ENCODE assay signal across 34 cellular contexts in genomic region chr2:76997296-76997695, GRCh38.
"Had no signal": no experiment of that assay in that cellular context is flagged by ENCODE, and none has a peak within 500 bp of the region (broad histone marks: within the 10 kb centered on the region; RNA-seq: fewer than 3 reads in every experiment).

No MANE protein-coding gene starts in this region.

- H3K27ac ChIP-seq: adrenal gland, ascending aorta, breast epithelium, coronary artery, dorsolateral prefrontal cortex, gastrocnemius medialis, heart left ventricle, WERI-Rb-1 had no signal

- H3K4me3 ChIP-seq: adrenal gland, ascending aorta, breast epithelium, coronary artery, dorsolateral prefrontal cortex, gastrocnemius medialis, heart left ventricle had no signal

- H3K9me3 Mint-ChIP-seq: dendritic cell treated with granulocyte-macrophage colony-stimulating factor and Interleukin-4, amounts not matched to agents 40 ng/mL and 50 ng/mL, for 4 days had no signal

- H3K27me3 ChIP-seq: adrenal gland, ascending aorta, breast epithelium, dorsolateral prefrontal cortex, gastrocnemius medialis, heart left ventricle had no signal

- ATAC-seq: activated CD4-positive, CD25-positive, alpha-beta regulatory T cell treated with anti-CD3 and anti-CD28 coated beads, Interleukin-2, amount 50 U/mL, for 24 hours; activated CD8-positive, alpha-beta memory T cell treated with anti-CD3 and anti-CD28 coated beads, Interleukin-2, amount 10 ng/mL, durations not matched to agents 7 days and 5 days; activated CD8-positive, alpha-beta T cell treated with anti-CD3 and anti-CD28 coated beads, Interleukin-2, amount 10 ng/mL, durations not matched to agents 7 days and 5 days; activated naive CD8-positive, alpha-beta T cell treated with anti-CD3 and anti-CD28 coated beads, Interleukin-2, amount 50 U/mL, for 24 hours; esophagus mucosa; gastrocnemius medialis; heart left ventricle had no signal

- H3K9me3 ChIP-seq: adrenal gland, ascending aorta, breast epithelium, gastrocnemius medialis, heart left ventricle had no signal

- H3K4me1 Mint-ChIP-seq: activated B cell treated with CpG ODN at 0.5 μM for 24 hours; activated CD4-positive, alpha-beta T cell treated with anti-CD3 and anti-CD28 coated beads, Interleukin-2, amount 10 ng/mL, durations not matched to agents 24 days and 14 days; activated CD8-positive, alpha-beta memory T cell treated with anti-CD3 and anti-CD28 coated beads, Interleukin-2, amount 10 ng/mL, durations not matched to agents 7 days and 5 days; activated naive CD4-positive, alpha-beta T cell treated with anti-CD3 and anti-CD28 coated beads, Interleukin-2, amount 50 U/mL, for 24 hours; activated naive CD8-positive, alpha-beta T cell treated with anti-CD3 and anti-CD28 coated beads for 36 hours; activated naive CD8-positive, alpha-beta T cell treated with anti-CD3 and anti-CD28 coated beads, Interleukin-2, amount 50 U/mL, for 24 hours; central memory CD8-positive, alpha-beta T cell had no signal

- H3K27me3 Mint-ChIP-seq: activated B cell treated with CpG ODN at 0.5 μM for 24 hours; activated CD4-positive, alpha-beta memory T cell treated with anti-CD3 and anti-CD28 coated beads for 36 hours; activated CD4-positive, alpha-beta T cell treated with anti-CD3 and anti-CD28 coated beads, Interleukin-2, amount 10 ng/mL, durations not matched to agents 24 days and 14 days; activated CD8-positive, alpha-beta memory T cell treated with anti-CD3 and anti-CD28 coated beads, Interleukin-2, amount 10 ng/mL, durations not matched to agents 7 days and 5 days; activated naive CD4-positive, alpha-beta T cell treated with anti-CD3 and anti-CD28 coated beads, Interleukin-2, amount 50 U/mL, for 24 hours; activated naive CD8-positive, alpha-beta T cell treated with anti-CD3 and anti-CD28 coated beads for 36 hours; activated naive CD8-positive, alpha-beta T cell treated with anti-CD3 and anti-CD28 coated beads, Interleukin-2, amount 50 U/mL, for 24 hours; brain; central memory CD8-positive, alpha-beta T cell; dendritic cell treated with granulocyte-macrophage colony-stimulating factor and Interleukin-4, amounts not matched to agents 40 ng/mL and 50 ng/mL, for 4 days had no signal

- H3K27ac Mint-ChIP-seq: activated B cell treated with CpG ODN at 0.5 μM for 24 hours; activated CD4-positive, alpha-beta memory T cell treated with anti-CD3 and anti-CD28 coated beads for 36 hours; activated CD4-positive, alpha-beta T cell treated with anti-CD3 and anti-CD28 coated beads, Interleukin-2, amount 10 ng/mL, durations not matched to agents 24 days and 14 days; activated CD8-positive, alpha-beta memory T cell treated with anti-CD3 and anti-CD28 coated beads, Interleukin-2, amount 10 ng/mL, durations not matched to agents 7 days and 5 days; activated CD8-positive, alpha-beta T cell treated with anti-CD3 and anti-CD28 coated beads, Interleukin-2, amount 10 ng/mL, durations not matched to agents 7 days and 5 days; activated naive CD4-positive, alpha-beta T cell treated with anti-CD3 and anti-CD28 coated beads for 36 hours; activated naive CD4-positive, alpha-beta T cell treated with anti-CD3 and anti-CD28 coated beads, Interleukin-2, amount 50 U/mL, for 24 hours; activated naive CD8-positive, alpha-beta T cell treated with anti-CD3 and anti-CD28 coated beads for 36 hours; activated naive CD8-positive, alpha-beta T cell treated with anti-CD3 and anti-CD28 coated beads, Interleukin-2, amount 50 U/mL, for 24 hours; activated T-helper 1 cell treated with anti-CD3 and anti-CD28 coated beads, Interleukin-12 subunit alpha, Interleukin-12 subunit beta, Interleukin-2, Interleukin-4 antibody, amounts not matched to agents 30 ng/mL and 10 ng/mL and 1 ng/mL, durations not matched to agents 14 hours and 24 hours and 36 hours; activated T-helper 2 cell treated with anti-CD3 and anti-CD28 coated beads, Interferon-gamma antibody, Interleukin-2, Interleukin-4, amounts not matched to agents 10 μg/mL and 5 μg/mL and 100 μg/mL, durations not matched to agents 14 hours and 24 hours and 36 hours; brain; dendritic cell treated with granulocyte-macrophage colony-stimulating factor and Interleukin-4, amounts not matched to agents 40 ng/mL and 50 ng/mL, for 4 days; endodermal cell had no signal

- H3K36me3 Mint-ChIP-seq: activated CD4-positive, alpha-beta memory T cell treated with anti-CD3 and anti-CD28 coated beads for 36 hours; activated CD8-positive, alpha-beta memory T cell treated with anti-CD3 and anti-CD28 coated beads, Interleukin-2, amount 10 ng/mL, durations not matched to agents 7 days and 5 days; activated naive CD4-positive, alpha-beta T cell treated with anti-CD3 and anti-CD28 coated beads, Interleukin-2, amount 50 U/mL, for 24 hours; activated naive CD8-positive, alpha-beta T cell treated with anti-CD3 and anti-CD28 coated beads for 36 hours; brain had no signal

- H3K36me3 ChIP-seq: adrenal gland, ascending aorta, breast epithelium, gastrocnemius medialis, heart left ventricle, WERI-Rb-1 had no signal

- DNase-seq: activated B cell treated with CpG ODN at 0.5 μM for 24 hours; activated CD4-positive, alpha-beta memory T cell treated with anti-CD3 and anti-CD28 coated beads for 36 hours; activated CD4-positive, alpha-beta T cell treated with anti-CD3 and anti-CD28 coated beads, Interleukin-2, amount 10 ng/mL, durations not matched to agents 24 days and 14 days; activated CD8-positive, alpha-beta memory T cell treated with anti-CD3 and anti-CD28 coated beads, Interleukin-2, amount 10 ng/mL, durations not matched to agents 7 days and 5 days; activated CD8-positive, alpha-beta memory T cell treated with anti-CD3 and anti-CD28 coated beads, Interleukin-2, amount 50 U/mL, for 4 hours; activated CD8-positive, alpha-beta T cell treated with anti-CD3 and anti-CD28 coated beads, Interleukin-2, amount 10 ng/mL, durations not matched to agents 7 days and 5 days; activated effector memory CD4-positive, alpha-beta T cell treated with anti-CD3 and anti-CD28 coated beads, Interleukin-2, amount 50 U/mL, for 16 hours; activated naive CD4-positive, alpha-beta T cell treated with anti-CD3 and anti-CD28 coated beads for 36 hours; activated naive CD8-positive, alpha-beta T cell treated with anti-CD3 and anti-CD28 coated beads for 36 hours; activated naive CD8-positive, alpha-beta T cell treated with anti-CD3 and anti-CD28 coated beads, Interleukin-2, amount 50 U/mL, for 24 hours; activated T-cell treated with anti-CD3 and anti-CD28 coated beads, Interleukin-2, amount 50 U/mL, for 1 hour; activated T-cell treated with anti-CD3 and anti-CD28 coated beads, Interleukin-2, amount 50 U/mL, for 48 hours; adrenal gland; amygdala; dorsolateral prefrontal cortex; effector memory CD4-positive, alpha-beta T cell; endodermal cell; foreskin fibroblast; gastrocnemius medialis; glutamatergic neuron; heart left ventricle; T-helper 2 cell; WERI-Rb-1 had no signal

- H3K4me1 ChIP-seq: adrenal gland, ascending aorta, breast epithelium, gastrocnemius medialis, heart left ventricle had no signal

- H3K4me3 Mint-ChIP-seq: activated B cell treated with CpG ODN at 0.5 μM for 24 hours; activated CD4-positive, alpha-beta memory T cell treated with anti-CD3 and anti-CD28 coated beads for 36 hours; activated CD4-positive, alpha-beta T cell treated with anti-CD3 and anti-CD28 coated beads, Interleukin-2, amount 10 ng/mL, durations not matched to agents 24 days and 14 days; activated CD8-positive, alpha-beta memory T cell treated with anti-CD3 and anti-CD28 coated beads, Interleukin-2, amount 10 ng/mL, durations not matched to agents 7 days and 5 days; activated CD8-positive, alpha-beta T cell treated with anti-CD3 and anti-CD28 coated beads, Interleukin-2, amount 10 ng/mL, durations not matched to agents 7 days and 5 days; activated naive CD4-positive, alpha-beta T cell treated with anti-CD3 and anti-CD28 coated beads for 36 hours; activated naive CD4-positive, alpha-beta T cell treated with anti-CD3 and anti-CD28 coated beads, Interleukin-2, amount 50 U/mL, for 24 hours; activated naive CD8-positive, alpha-beta T cell treated with anti-CD3 and anti-CD28 coated beads for 36 hours; activated naive CD8-positive, alpha-beta T cell treated with anti-CD3 and anti-CD28 coated beads, Interleukin-2, amount 50 U/mL, for 24 hours; activated T-helper 1 cell treated with anti-CD3 and anti-CD28 coated beads, Interleukin-12 subunit alpha, Interleukin-12 subunit beta, Interleukin-2, Interleukin-4 antibody, amounts not matched to agents 30 ng/mL and 10 ng/mL and 1 ng/mL, durations not matched to agents 14 hours and 24 hours and 36 hours; brain; central memory CD8-positive, alpha-beta T cell; dendritic cell treated with granulocyte-macrophage colony-stimulating factor and Interleukin-4, amounts not matched to agents 40 ng/mL and 50 ng/mL, for 4 days; endodermal cell had no signal
